In genomic region chr7:70627488-70627887, GRCh38 we compare ENCODE assay signal across 16 cellular contexts.
A peak's percentile ranks its signal among the peaks of the same experiment; 100 is the strongest.
DNase-seq lines count a peak whose midpoint lies in the region; ATAC-seq and TF ChIP-seq lines count a peak whose summit lies in the region.
"Had no signal": no experiment of that assay in that cellular context is flagged by ENCODE, and none has a peak within 500 bp of the region (broad histone marks: within the 10 kb centered on the region; RNA-seq: fewer than 3 reads in every experiment).

No MANE protein-coding gene starts in this region.

- H3K27ac ChIP-seq in BLaER1 (no peak overlapping the region), heart left ventricle (no peak overlapping the region), upper lobe of right lung (no peak overlapping the region)
- H3K27ac ChIP-seq: BLaER1 treated with 17β-estradiol and CSF1 and Interleukin-3, amounts not matched to agents 10 nM and 100 nM; HL-60 had no signal

- peak overlapping the region; percentile 9; the same call in 1 of the 2 replicates for H3K4me2 ChIP-seq in BLaER1
- H3K4me2 ChIP-seq: GM23338 had no signal

- ATAC-seq in heart left ventricle (no peak), GM21825 (IDR thresholded peaks at IDR 0.05; ENCODE audit: unreplicated experiment) (no peak), upper lobe of right lung (no peak)
- ATAC-seq: CD8-positive, alpha-beta T cell; GM12878; GM23338 had no signal

- H3K4me1 ChIP-seq in BLaER1 (peaks cover 18% of the 10 kb centered on the region), heart left ventricle (no peaks in the 10 kb centered on the region), upper lobe of right lung (no peaks in the 10 kb centered on the region)

- no peak overlapping the region for H3K9ac ChIP-seq in BLaER1
- H3K9ac ChIP-seq: BLaER1 treated with 17β-estradiol and CSF1 and Interleukin-3, amounts not matched to agents 10 nM and 100 nM had no signal

- no peaks in the 10 kb centered on the region for H4K20me1 ChIP-seq in BLaER1
- H4K20me1 ChIP-seq: BLaER1 treated with 17β-estradiol and CSF1 and Interleukin-3, amounts not matched to agents 10 nM and 100 nM had no signal

- H3K4me3 ChIP-seq in BLaER1 (no peak overlapping the region), heart left ventricle (no peak overlapping the region), upper lobe of right lung (no peak overlapping the region)
- H3K4me3 ChIP-seq: BLaER1 treated with 17β-estradiol and CSF1 and Interleukin-3, amounts not matched to agents 10 nM and 100 nM; GM12878; GM23338 had no signal

- H3K36me3 ChIP-seq in BLaER1 (peaks cover 28% of the 10 kb centered on the region), heart left ventricle (no peaks in the 10 kb centered on the region), upper lobe of right lung (no peaks in the 10 kb centered on the region)

- DNase-seq in NCI-H446 (lab: John Stamatoyannopoulos, UW) (peak; percentile 20 to 52), cerebellum (ENCODE audit: low spot score) (peak; percentile 21), pons (ENCODE audit: low spot score) (peak; percentile 58), heart left ventricle (no peak), upper lobe of right lung (no peak)
- DNase-seq: 8988T; Calu3; CD8-positive, alpha-beta T cell; DMS79 treated with DMSO at 0.1 percent for 48 hours; HCEC 1CT had no signal

- intact Hi-C loops in heart left ventricle (cut with DNase I): no loop called here
- intact Hi-C loops in upper lobe of right lung (cut with DNase I): no loop called here

- WGBS in heart left ventricle, 4 donors: 88 to 92% (median 89%) methylated on average over 6 of the region's 6 CpGs

- TF ChIP-seq POLR2A in heart left ventricle (IDR thresholded peaks at IDR 0.05): no peak

- TF ChIP-seq CTCF in heart left ventricle (IDR thresholded peaks at IDR 0.05) (no peak), upper lobe of right lung (IDR thresholded peaks at IDR 0.05) (no peak)

- H3K27me3 ChIP-seq in BLaER1 (no peaks in the 10 kb centered on the region), heart left ventricle (no peaks in the 10 kb centered on the region), upper lobe of right lung (no peaks in the 10 kb centered on the region)
- H3K27me3 ChIP-seq: BLaER1 treated with 17β-estradiol and CSF1 and Interleukin-3, amounts not matched to agents 10 nM and 100 nM had no signal

- H3K9me3 ChIP-seq in BLaER1: 0 out of 2 replicates have a peak, but pooled peaks cover 5% of the 10 kb centered on the region
- H3K9me3 ChIP-seq in heart left ventricle: no peaks in the 10 kb centered on the region
- no peaks in the 10 kb centered on the region for H3K9me3 ChIP-seq in upper lobe of right lung

Comparison
In these comparisons a context has a peak if more than half of its experiments do, and no peak if none do; other contexts are left out.
1. DNase-seq: peak in NCI-H446 (2 of 2), cerebellum (single experiment) and pons (single experiment); none in heart left ventricle (0 of 5) and upper lobe of right lung (single experiment).